32 cellular contexts compared by ENCODE assay signal in genomic region chr18:55739488-55739887, GRCh38.
A peak's percentile ranks its signal among the peaks of the same experiment; 100 is the strongest.
DNase-seq lines count a peak whose midpoint lies in the region; ATAC-seq, FAIRE-seq and TF ChIP-seq lines count a peak whose summit lies in the region.
"Had no signal": no experiment of that assay in that cellular context is flagged by ENCODE, and none has a peak within 500 bp of the region (broad histone marks: within the 10 kb centered on the region; RNA-seq: fewer than 3 reads in every experiment).

No MANE protein-coding gene starts in this region.

- POLR2A ChIA-PET in K562 (lab: Yijun Ruan, JAX), result no interaction called here

- H2AFZ ChIP-seq in OCI-LY3 (ENCODE audit: low read depth, low read length) (peak overlapping the region; percentile 39), K562 (ENCODE audit: low read depth, low read length) (no peak overlapping the region)

- H3K36me3 ChIP-seq in OCI-LY3 (replicated peaks; ENCODE audit: low read depth, low read length) (peaks cover 23% of the 10 kb centered on the region), K562 (ENCODE audit: control insufficient read depth, insufficient read depth, low read length) (no peaks in the 10 kb centered on the region), right atrium auricular region (no peaks in the 10 kb centered on the region)
- H3K36me3 ChIP-seq: BE2C; BLaER1; BLaER1 treated with 17β-estradiol and CSF1 and Interleukin-3, amounts not matched to agents 10 nM and 100 nM had no signal

- H4K20me1 ChIP-seq in OCI-LY3 (ENCODE audit: insufficient read depth, low read length) (no peaks in the 10 kb centered on the region), K562 (replicated peaks; ENCODE audit: control insufficient read depth, insufficient read depth, low read length) (no peaks in the 10 kb centered on the region)
- H4K20me1 ChIP-seq: BLaER1; BLaER1 treated with 17β-estradiol and CSF1 and Interleukin-3, amounts not matched to agents 10 nM and 100 nM had no signal

- H3K4me3 ChIP-seq in OCI-LY3 (ENCODE audit: low read length) (peak overlapping the region; percentile 8; the same call in 1 of the 2 replicates), K562 (no peak overlapping the region), right atrium auricular region (no peak overlapping the region)
- H3K4me3 ChIP-seq: A549; BLaER1; BLaER1 treated with 17β-estradiol and CSF1 and Interleukin-3, amounts not matched to agents 10 nM and 100 nM had no signal

- TF ChIP-seq CTCF in D721Med (IDR thresholded peaks at IDR 0.05; ENCODE audit: insufficient read depth, missing control alignments) (no peak), OCI-LY3 (IDR thresholded peaks at IDR 0.05; ENCODE audit: low read depth, low read length) (no peak), K562 (IDR thresholded peaks at IDR 0.05 in 2 of 3, conservative IDR thresholded peaks at IDR 0.05 in 1 of 3; ENCODE audit: insufficient read depth in 2 of 3, low read depth in 1 of 3, low read length in 3 of 3) (no peak), right atrium auricular region (IDR thresholded peaks at IDR 0.05) (no peak)

- no peak for TF ChIP-seq EP300 in K562 (IDR thresholded peaks at IDR 0.05; ENCODE audit: low read length)

- no TSS peak for BruUV-seq in K562 (replicated peaks; lab: Mats Ljungman, UMichigan)

- CTCF ChIA-PET in K562 (lab: Yijun Ruan, JAX; ENCODE audit: low intra/inter-chr PET ratio), result no interaction called here

- peaks cover 58% of the 10 kb centered on the region for H3K4me1 ChIP-seq in OCI-LY3 (ENCODE audit: low read length)
- peaks cover 0 to 17% of the 10 kb centered on the region in 2 experiments; a peak in 2 of 5 replicates for H3K4me1 ChIP-seq in K562 (replicated peaks in 1 of 2; ENCODE audit: control insufficient read depth in 2 of 2, insufficient read depth in 2 of 2, low read length in 2 of 2)
- no peaks in the 10 kb centered on the region for H3K4me1 ChIP-seq in right atrium auricular region
- H3K4me1 ChIP-seq: A549; BE2C; BLaER1; BLaER1 treated with 17β-estradiol and CSF1 and Interleukin-3, amounts not matched to agents 10 nM and 100 nM; Caco-2 had no signal

- H3K79me2 ChIP-seq in OCI-LY3 (ENCODE audit: low read length) (no peaks in the 10 kb centered on the region), K562 (ENCODE audit: control insufficient read depth, insufficient read depth, low read length) (no peaks in the 10 kb centered on the region)

- 42% methylated on average over 2 of the region's 2 CpGs for whole genome bisulfite sequencing in K562 (ENCODE audit: insufficient coverage, low coverage, missing lambda C conversion rate)

- H3K9me1 ChIP-seq in K562 (ENCODE audit: control insufficient read depth, insufficient read depth, low read length), result no peaks in the 10 kb centered on the region

- DNase-seq in D721Med (ENCODE audit: insufficient read length, low spot score), result no peak
- no peak for DNase-seq in K562 (ENCODE audit: extremely low read depth in 1 of 4, low spot score in 3 of 4)
- no peak for DNase-seq in G401 (ENCODE audit: low spot score)
- DNase-seq in activated naive CD4-positive, alpha-beta T cell treated with Interleukin-2 at 50 U/mL for 16 hours, result no peak
- no peak for DNase-seq in right atrium auricular region (ENCODE audit: low spot score)
- DNase-seq: 8988T; ACHN; AML-193; BE2C; C1 segment of cervical spinal cord; Caco-2; Calu3; CD4-positive, alpha-beta memory T cell; CD4-positive, alpha-beta T cell; CD4-positive, CD25-positive, alpha-beta regulatory T cell; CD8-positive, alpha-beta memory T cell; CD8-positive, alpha-beta T cell; COR-L47; DMS 273 treated with DMSO at 0.1 percent for 48 hours; DMS153; DMS53; DMS79; DMS79 treated with DMSO at 0.1 percent for 48 hours; DND-41; EL had no signal

- ATAC-seq in K562, result no peak
- ATAC-seq: A549; CD8-positive, alpha-beta T cell had no signal

- TF ChIP-seq RAD21 in K562 (CRISPR knock-in tag; conservative IDR thresholded peaks at IDR 0.05 in 1 of 2, IDR thresholded peaks at IDR 0.05 in 1 of 2), result no peak

- intact Hi-C loops in K562 (cut with micrococcal nuclease), result no loop called here

- H3K9me3 ChIP-seq in OCI-LY3 (ENCODE audit: insufficient read depth, low read length) (peaks cover 5% of the 10 kb centered on the region; the same call in 1 of the 2 replicates), K562 (replicated peaks; ENCODE audit: control insufficient read depth, insufficient read depth, low read depth, low read length) (no peaks in the 10 kb centered on the region), right atrium auricular region (no peaks in the 10 kb centered on the region)
- H3K9me3 ChIP-seq: A549, BE2C, Caco-2 had no signal

- FAIRE-seq in D721Med (lab: Jason Lieb, UNC) (peak; percentile 81), K562 (lab: Jason Lieb, UNC) (no peak)
- FAIRE-seq: A204.1, A549 had no signal

- H3K27me3 ChIP-seq in OCI-LY3 (ENCODE audit: low read depth, low read length) (no peaks in the 10 kb centered on the region), K562 (ENCODE audit: control insufficient read depth in 2 of 2, insufficient read depth in 2 of 2, low read length in 2 of 2) (no peaks in the 10 kb centered on the region), right atrium auricular region (no peaks in the 10 kb centered on the region)
- H3K27me3 ChIP-seq: BE2C; BLaER1; BLaER1 treated with 17β-estradiol and CSF1 and Interleukin-3, amounts not matched to agents 10 nM and 100 nM had no signal

- H3K27ac ChIP-seq in OCI-LY3 (ENCODE audit: low read length) (peak overlapping the region; percentile 74), K562 (ENCODE audit: extremely low read depth, low read depth, low read length) (no peak overlapping the region), right atrium auricular region (no peak overlapping the region)
- H3K27ac ChIP-seq: 22Rv1; A549; BLaER1; BLaER1 treated with 17β-estradiol and CSF1 and Interleukin-3, amounts not matched to agents 10 nM and 100 nM; C4-2B had no signal

- in situ Hi-C loops in K562 (cut with MboI), result no loop called here
- in situ Hi-C loops in G401 (cut with HindIII; ENCODE audit: low sequenced_read_pairs), result no loop called here

- peak overlapping the region; percentile 43 for H3K9ac ChIP-seq in OCI-LY3 (ENCODE audit: low read length)
- H3K9ac ChIP-seq in K562 (ENCODE audit: insufficient read depth in 1 of 2, low read depth in 2 of 2, low read length in 2 of 2), result no peak overlapping the region
- H3K9ac ChIP-seq: BLaER1; BLaER1 treated with 17β-estradiol and CSF1 and Interleukin-3, amounts not matched to agents 10 nM and 100 nM had no signal

- TF ChIP-seq POLR2A in K562 (conservative IDR thresholded peaks at IDR 0.05), result no peak

- peak overlapping the region; percentile 49 for H3K4me2 ChIP-seq in OCI-LY3 (ENCODE audit: low read length)
- H3K4me2 ChIP-seq in K562 (ENCODE audit: insufficient read depth, low read length), result no peak overlapping the region
- H3K4me2 ChIP-seq: A549; BLaER1; BLaER1 treated with 17β-estradiol and CSF1 and Interleukin-3, amounts not matched to agents 10 nM and 100 nM had no signal

TF ChIP-seq in K562, 482 proteins besides CTCF, POLR2A, EP300 and RAD21:
- TF ChIP-seq RNF219 (CRISPR knock-in tag; IDR thresholded peaks at IDR 0.05), result no peak
- TF ChIP-seq ZNF239 (CRISPR knock-in tag; IDR thresholded peaks at IDR 0.05), result peak; percentile 94
- TF ChIP-seq RBM25 (IDR thresholded peaks at IDR 0.05; ENCODE audit: low read depth, low read length, severe bottlenecking), result peak; percentile 17
